In the genomic region with DNA sequence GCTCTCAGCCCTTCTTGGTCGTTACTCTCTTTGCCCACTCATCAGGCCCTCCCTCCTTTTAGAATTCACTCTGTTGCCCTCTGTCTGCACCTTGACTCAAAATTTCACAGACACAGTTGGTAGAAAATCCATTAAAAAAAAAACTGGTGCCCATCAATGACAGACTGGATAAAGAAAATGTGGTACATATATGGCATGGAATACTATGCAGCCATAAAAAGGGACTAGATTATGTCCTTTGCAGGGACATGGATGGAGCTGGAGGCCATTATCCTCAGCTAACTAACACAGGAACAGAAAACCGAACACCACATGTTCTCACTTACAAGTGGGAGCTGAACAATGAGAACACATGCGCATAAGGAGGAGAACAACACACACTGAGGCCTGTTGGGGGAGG, we compare ENCODE assay signal across 6 cellular contexts.
"Had no signal": no experiment of that assay in that cellular context is flagged by ENCODE, and none has a peak within 500 bp of the region (broad histone marks: within the 10 kb centered on the region; RNA-seq: fewer than 3 reads in every experiment).

No MANE protein-coding gene starts in this region.

- H3K4me2 ChIP-seq: GM23338 had no signal

- ATAC-seq: GM23338 had no signal

- H2AFZ ChIP-seq: GM23338 had no signal

- H3K4me3 ChIP-seq: GM23338 had no signal

- DNase-seq: H9, HCEC 1CT, HFFc6, IMR-90, KBM-7 had no signal
